In genomic region chr12:92928962-92929915, GRCh38 we compare ENCODE assay signal across 1 cellular context.
TF ChIP-seq lines count a peak whose summit lies in the region.

Gene EEA1 (minus strand): TSS chr12:92929295. CDS start chr12:92929066, 229 bp downstream.

TF ChIP-seq in HCT116, 20 proteins besides CTCF, POLR2A, EP300 and RAD21 (continued from another document):
- TF ChIP-seq REST (IDR thresholded peaks at IDR 0.05; ENCODE audit: low read depth): no peak
- no peak for TF ChIP-seq ZNF274 (IDR thresholded peaks at IDR 0.05; ENCODE audit: low read depth, low read length)
- peak; percentile 60 for TF ChIP-seq ZFX (IDR thresholded peaks at IDR 0.05)
- peak; percentile 72 for TF ChIP-seq CBX3 (IDR thresholded peaks at IDR 0.05; ENCODE audit: low read depth)
- TF ChIP-seq ELF1 (IDR thresholded peaks at IDR 0.05; ENCODE audit: borderline replicate concordance, low read depth): peak; percentile 65
- no peak for TF ChIP-seq EZH2phosphoT487 (IDR thresholded peaks at IDR 0.05; ENCODE audit: borderline replicate concordance)
- TF ChIP-seq EGR1 (IDR thresholded peaks at IDR 0.05; ENCODE audit: low read depth): peak; percentile 95
- TF ChIP-seq JUND (IDR thresholded peaks at IDR 0.05): no peak
- no peak for TF ChIP-seq YY1 (IDR thresholded peaks at IDR 0.05; ENCODE audit: extremely low read depth, insufficient replicate concordance, low read depth, low read length)
- TF ChIP-seq SRF (IDR thresholded peaks at IDR 0.05; ENCODE audit: low read depth): no peak
- no peak for TF ChIP-seq TCF7L2 (IDR thresholded peaks at IDR 0.05; ENCODE audit: borderline replicate concordance, extremely low read depth, insufficient read depth, insufficient read length)
- TF ChIP-seq SP1 (IDR thresholded peaks at IDR 0.05; ENCODE audit: low read depth): peak; percentile 71
- TF ChIP-seq MAX (IDR thresholded peaks at IDR 0.05): peak; percentile 99
